In the genomic region with DNA sequence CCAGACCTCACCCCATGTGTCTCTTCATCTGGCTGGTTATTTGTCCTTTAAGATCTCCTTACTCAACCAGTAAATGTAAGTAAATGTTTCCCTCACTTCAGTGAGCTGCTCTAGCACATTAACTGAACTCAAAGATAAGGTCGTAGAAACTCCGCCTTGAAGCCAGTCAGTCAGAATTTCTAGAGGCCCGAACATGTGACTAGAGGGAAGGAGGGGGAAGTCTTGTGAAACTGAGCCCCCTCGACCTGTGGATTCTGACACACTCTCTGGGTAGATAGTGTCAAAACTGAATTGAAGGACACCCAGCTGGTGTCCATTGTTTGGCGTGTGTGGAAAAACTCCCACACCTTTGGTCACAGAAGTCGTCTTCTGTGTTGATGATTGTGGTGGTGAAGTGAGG, we compare ENCODE assay signal across 18 cellular contexts.
DNase-seq lines count a peak whose midpoint lies in the region; ATAC-seq and TF ChIP-seq lines count a peak whose summit lies in the region.
"Had no signal": no experiment of that assay in that cellular context is flagged by ENCODE, and none has a peak within 500 bp of the region (broad histone marks: within the 10 kb centered on the region; RNA-seq: fewer than 3 reads in every experiment).

No MANE protein-coding gene starts in this region.

- no peaks in the 10 kb centered on the region for H3K79me1 ChIP-seq in neuronal stem cell (ENCODE audit: low read depth, low read length)

- no peak overlapping the region for H3K14ac ChIP-seq in neuronal stem cell (ENCODE audit: low read length)

- peak; percentile 86 for DNase-seq in OCI-M1 (lab: John Stamatoyannopoulos, UW)
- peak; percentile 37 for DNase-seq in choroid plexus epithelial cell (ENCODE audit: low read depth)
- DNase-seq in left cardiac atrium: peak; percentile 24
- no peak for DNase-seq in neuronal stem cell (ENCODE audit: low spot score)
- no peak for DNase-seq in RKO (ENCODE audit: low spot score)
- no peak for DNase-seq in SHP77 treated with DMSO at 0.1 percent for 48 hours (lab: John Stamatoyannopoulos, UW)
- no peak for DNase-seq in epidermal melanocyte (ENCODE audit: insufficient read length, low spot score)
- DNase-seq: EL, GF-D8, KG1, NCI-H1092, NCI-H146, NCI-H2029, NCI-H2227 treated with DMSO at 0.1 percent for 48 hours, NCI-H510A treated with DMSO at 0.1 percent for 48 hours, NCI-H774, SHP77 had no signal

- no peak overlapping the region for H4K91ac ChIP-seq in neuronal stem cell (ENCODE audit: low read depth, low read length, poor library complexity)

- no peak overlapping the region for H3K23ac ChIP-seq in neuronal stem cell (ENCODE audit: low read depth, low read length, poor library complexity)

- H3K4me2 ChIP-seq in neuronal stem cell (ENCODE audit: insufficient read depth, low read length, poor library complexity, severe bottlenecking): no peak overlapping the region
- H3K4me2 ChIP-seq: A549 had no signal

- H3K27me3 ChIP-seq in neuronal stem cell (ENCODE audit: control insufficient read depth in 3 of 3, insufficient read depth in 3 of 3, low read depth in 1 of 3, low read length in 3 of 3): no peaks in the 10 kb centered on the region

- H3K4ac ChIP-seq in neuronal stem cell (ENCODE audit: low read length): no peak overlapping the region

- peak; percentile 67 to 79 for ATAC-seq in left cardiac atrium
- ATAC-seq: A549 had no signal

- no peak for TF ChIP-seq CTCF in choroid plexus epithelial cell (conservative IDR thresholded peaks at IDR 0.05; ENCODE audit: low read depth, low read length)

- H3K4me3 ChIP-seq in choroid plexus epithelial cell (ENCODE audit: low read depth, low read length): no peak overlapping the region
- H3K4me3 ChIP-seq in neuronal stem cell (ENCODE audit: low read length in 2 of 2): no peak overlapping the region
- H3K4me3 ChIP-seq: A549 had no signal

- H4K8ac ChIP-seq in neuronal stem cell (ENCODE audit: low read depth, low read length): no peak overlapping the region

- H3K9me3 ChIP-seq in neuronal stem cell (replicated peaks in 1 of 2; ENCODE audit: control insufficient read depth in 2 of 2, insufficient read depth in 1 of 2, low read depth in 1 of 2, low read length in 2 of 2): peaks cover 6 to 9% of the 10 kb centered on the region in 2 donors
- H3K9me3 ChIP-seq: A549 had no signal

- H2BK15ac ChIP-seq in neuronal stem cell (ENCODE audit: low read length): no peak overlapping the region

- no peak overlapping the region for H2BK5ac ChIP-seq in neuronal stem cell (ENCODE audit: low read length)

- H3K18ac ChIP-seq in neuronal stem cell (ENCODE audit: low read length): no peak overlapping the region

- no peak overlapping the region for H2AK5ac ChIP-seq in neuronal stem cell (ENCODE audit: low read depth, low read length)

- peak overlapping the region; percentile 27 for H2AFZ ChIP-seq in neuronal stem cell (ENCODE audit: low read length)

- H2BK12ac ChIP-seq in neuronal stem cell (ENCODE audit: low read length): no peak overlapping the region

- whole genome bisulfite sequencing in neuronal stem cell (ENCODE audit: extremely low coverage in 2 of 2, insufficient read length in 2 of 2, insufficient replicate concordance in 1 of 2), 2 donors: no CpG with 5 or more reads among the region's 6 CpGs

- H3K36me3 ChIP-seq in neuronal stem cell (replicated peaks in 1 of 2; ENCODE audit: control insufficient read depth in 2 of 2, insufficient read depth in 2 of 2, low read length in 2 of 2): no peaks in the 10 kb centered on the region

- H3K9ac ChIP-seq in neuronal stem cell (ENCODE audit: low read depth, low read length, poor library complexity): no peak overlapping the region

- H2BK120ac ChIP-seq in neuronal stem cell (ENCODE audit: low read depth, low read length): no peak overlapping the region

- intact Hi-C loops in left cardiac atrium (cut with DNase I): no loop called here

- H3K4me1 ChIP-seq in neuronal stem cell (ENCODE audit: control insufficient read depth in 2 of 2, insufficient read depth in 1 of 2, low read depth in 1 of 2, low read length in 2 of 2): peaks cover 2 to 14% of the 10 kb centered on the region in 2 donors
- H3K4me1 ChIP-seq: A549 had no signal

- H3K27ac ChIP-seq in neuronal stem cell (replicated peaks; ENCODE audit: low read length): no peak overlapping the region
- H3K27ac ChIP-seq: A549 had no signal

Comparison
In these comparisons a context has a peak if more than half of its experiments do, and no peak if none do; other contexts are left out.
1. DNase-seq: peak in OCI-M1 (single experiment), choroid plexus epithelial cell (single experiment) and left cardiac atrium (single experiment); none in neuronal stem cell (single experiment), RKO (single experiment), SHP77 treated with DMSO at 0.1 percent for 48 hours (single experiment) and epidermal melanocyte (single experiment).